Comparison of ENCODE assay signal across 21 cellular contexts in the genomic region with DNA sequence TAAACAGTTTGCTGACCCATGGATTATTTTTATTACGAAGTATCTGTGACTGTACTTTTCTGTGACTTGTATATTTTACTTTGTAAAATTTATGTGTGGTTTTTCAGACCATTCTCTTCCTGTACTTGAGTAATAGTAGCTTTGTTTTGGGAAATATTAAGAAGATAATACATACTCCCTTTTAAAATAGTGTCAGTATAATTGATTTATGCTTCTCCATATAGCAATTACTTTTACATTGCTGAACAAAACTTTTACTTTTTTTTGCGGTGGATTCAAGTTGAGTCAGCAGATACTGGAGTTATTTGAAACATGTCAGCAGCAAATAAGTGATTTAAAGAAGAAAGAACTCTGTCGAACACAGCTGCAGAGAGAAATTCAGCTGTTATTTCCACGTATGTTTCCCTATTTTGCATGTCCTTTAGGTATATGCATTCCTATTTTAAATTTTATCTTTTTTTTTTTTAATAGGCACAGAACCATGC. TPM values are rescaled to one million over a fixed set of nuclear protein-coding genes. Genes with fewer than 3 reads are reported as not detected.
DNase-seq lines count a peak whose midpoint lies in the region; ATAC-seq, FAIRE-seq and TF ChIP-seq lines count a peak whose summit lies in the region.
"Had no signal": no experiment of that assay in that cellular context is flagged by ENCODE, and none has a peak within 500 bp of the region (broad histone marks: within the 10 kb centered on the region; RNA-seq: fewer than 3 reads in every experiment).

No MANE protein-coding gene starts in this region.

- peaks cover 72% of the 10 kb centered on the region for H3K36me3 Mint-ChIP-seq in effector memory CD8-positive, alpha-beta T cell (ENCODE audit: insufficient read depth)
- peaks cover 30% of the 10 kb centered on the region for H3K36me3 Mint-ChIP-seq in mesothelial cell of epicardium
- H3K36me3 Mint-ChIP-seq in activated T-cell treated with anti-CD3 and anti-CD28 coated beads, Interleukin-2, amount 50 U/mL, for 4 hours (ENCODE audit: insufficient read depth), result peaks cover 41% of the 10 kb centered on the region

- H3K9me3 Mint-ChIP-seq in effector memory CD8-positive, alpha-beta T cell, result no peaks in the 10 kb centered on the region
- H3K9me3 Mint-ChIP-seq in mesothelial cell of epicardium, result no peaks in the 10 kb centered on the region
- no peaks in the 10 kb centered on the region for H3K9me3 Mint-ChIP-seq in activated T-cell treated with anti-CD3 and anti-CD28 coated beads, Interleukin-2, amount 50 U/mL, for 4 hours

- H3K4me1 ChIP-seq in small intestine (ENCODE audit: control insufficient read depth in 2 of 2, insufficient read depth in 1 of 2, low read depth in 1 of 2, low read length in 1 of 2), result no peaks in the 10 kb centered on the region

- 84 to 91% (median 88%) methylated on average over 4 of the region's 4 CpGs for WGBS in small intestine, 3 donors

- TF ChIP-seq CTCF in mesothelial cell of epicardium (IDR thresholded peaks at IDR 0.05; ENCODE audit: unreplicated experiment), result no peak

- H3K27me3 ChIP-seq in small intestine (ENCODE audit: control insufficient read depth in 2 of 2, insufficient read depth in 2 of 2, low read length in 2 of 2), result no peaks in the 10 kb centered on the region

- H3K4me3 Mint-ChIP-seq in effector memory CD8-positive, alpha-beta T cell, result no peak overlapping the region
- H3K4me3 Mint-ChIP-seq in mesothelial cell of epicardium, result no peak overlapping the region
- no peak overlapping the region for H3K4me3 Mint-ChIP-seq in activated T-cell treated with anti-CD3 and anti-CD28 coated beads, Interleukin-2, amount 50 U/mL, for 4 hours

- H3K27ac ChIP-seq in SK-N-MC (peak overlapping the region; percentile 62), small intestine (ENCODE audit: low read depth in 1 of 2, low read length in 1 of 2) (no peak overlapping the region)
- H3K27ac ChIP-seq: C4-2B had no signal

- H3K4me3 ChIP-seq in SK-N-MC (peak overlapping the region; percentile 48), small intestine (ENCODE audit: low read depth in 1 of 2, low read length in 2 of 2) (no peak overlapping the region)
- H3K4me3 ChIP-seq: GM12878 had no signal

- H3K9me3 ChIP-seq in SK-N-MC (ENCODE audit: low read depth, low read length) (no peaks in the 10 kb centered on the region), small intestine (ENCODE audit: control insufficient read depth, low read depth) (no peaks in the 10 kb centered on the region)

- H3K4me1 Mint-ChIP-seq in effector memory CD8-positive, alpha-beta T cell (ENCODE audit: low read depth in 2 of 2), result peaks cover 19 to 38% of the 10 kb centered on the region in 2 donors
- peaks cover 5% of the 10 kb centered on the region for H3K4me1 Mint-ChIP-seq in mesothelial cell of epicardium
- peaks cover 16% of the 10 kb centered on the region for H3K4me1 Mint-ChIP-seq in activated T-cell treated with anti-CD3 and anti-CD28 coated beads, Interleukin-2, amount 50 U/mL, for 4 hours (ENCODE audit: low read depth)

- peak; percentile 35 for DNase-seq in SK-N-MC (ENCODE audit: low read depth, low spot score)
- no peak for DNase-seq in effector memory CD8-positive, alpha-beta T cell
- DNase-seq in mesothelial cell of epicardium (ENCODE audit: low spot score in 2 of 2, unreplicated experiment in 2 of 2), result no peak
- no peak for DNase-seq in small intestine
- DNase-seq in activated T-cell treated with anti-CD3 and anti-CD28 coated beads, Interleukin-2, amount 50 U/mL, for 4 hours, result no peak
- no peak for DNase-seq in HT-29 (ENCODE audit: low spot score)
- DNase-seq: ACHN, AML-193, COR-L47, Karpas-422, NCI-H1048, NCI-H1436 treated with DMSO at 0.1 percent for 48 hours, NCI-H2029, NCI-H345, NCI-H524 treated with DMSO at 0.1 percent for 48 hours, SHP77 had no signal

- no peak for ATAC-seq in effector memory CD8-positive, alpha-beta T cell (replicated peaks)
- ATAC-seq in activated T-cell treated with anti-CD3 and anti-CD28 coated beads, Interleukin-2, amount 50 U/mL, for 4 hours, result no peak
- ATAC-seq: GM12878, SK-N-SH treated with all-trans-retinoic acid at 6 μM for 48 hours had no signal

- H3K27me3 Mint-ChIP-seq in effector memory CD8-positive, alpha-beta T cell, result no peaks in the 10 kb centered on the region
- H3K27me3 Mint-ChIP-seq in mesothelial cell of epicardium (ENCODE audit: low read depth), result no peaks in the 10 kb centered on the region
- no peaks in the 10 kb centered on the region for H3K27me3 Mint-ChIP-seq in activated T-cell treated with anti-CD3 and anti-CD28 coated beads, Interleukin-2, amount 50 U/mL, for 4 hours (ENCODE audit: low read depth)

- H3K27ac Mint-ChIP-seq in effector memory CD8-positive, alpha-beta T cell, result peak overlapping the region; percentile 35 to 71
- peak overlapping the region; percentile 47 for H3K27ac Mint-ChIP-seq in mesothelial cell of epicardium

- no peak overlapping the region for H3K9ac ChIP-seq in SK-N-MC (ENCODE audit: insufficient read length)

- FAIRE-seq in G401.6 (lab: Jason Lieb, UNC) (peak; percentile 11), small intestine (lab: Jason Lieb, UNC) (no peak)
- FAIRE-seq: GM12878, H1 had no signal

- H3K36me3 ChIP-seq in SK-N-MC (ENCODE audit: insufficient read depth, low read length) (peaks cover 51% of the 10 kb centered on the region), small intestine (ENCODE audit: control insufficient read depth in 2 of 2, insufficient read depth in 2 of 2, low read length in 2 of 2) (peaks cover 5 to 14% of the 10 kb centered on the region in 2 donors)

RNA-seq across cellular contexts. Expression of gene TENT2, which starts 28.4 kb away (rescaled TPM):
- 93.4 to 96.0 TPM (median 95.7 TPM) in 3 replicates for total RNA-seq in mesothelial cell of epicardium
- 10 to 100 TPM; 13.8 to 26.8 (median 19.1) TPM for polyA plus RNA-seq in small intestine
- 10 to 100 TPM; 58.2 to 65.6 (median 64.5) TPM for total RNA-seq in activated T-cell treated with anti-CD3 and anti-CD28 coated beads, Interleukin-2, amount 50 U/mL, for 4 hours
- total RNA-seq in HT-29 (2014; rRNA removed; shearing (Covaris generic)), result 26.3 and 27.3 TPM in 2 replicates

RNA-seq across cellular contexts. Expression of gene CMYA5, which starts 49.0 kb away (rescaled TPM):
- 6.5 to 7.6 TPM (median 6.7 TPM) in 3 replicates for total RNA-seq in mesothelial cell of epicardium
- polyA plus RNA-seq in small intestine, result 1 to 10 TPM in 2 of 3 donors, under 1 TPM in 1; 0.61 to 5.7 (median 1.3) TPM
- under 1 TPM; 0.10 to 0.22 (median 0.11) TPM for total RNA-seq in activated T-cell treated with anti-CD3 and anti-CD28 coated beads, Interleukin-2, amount 50 U/mL, for 4 hours
- 0.08 and 1.1 TPM in 2 replicates for total RNA-seq in HT-29 (2014; rRNA removed; shearing (Covaris generic))
